Comparison of ENCODE assay signal across 19 cellular contexts in genomic region chr22:37581534-37581933, GRCh38. TPM values are rescaled to one million over a fixed set of nuclear protein-coding genes. Genes with fewer than 3 reads are reported as not detected.
DNase-seq lines count a peak whose midpoint lies in the region; ATAC-seq and TF ChIP-seq lines count a peak whose summit lies in the region.
"Had no signal": no experiment of that assay in that cellular context is flagged by ENCODE, and none has a peak within 500 bp of the region (broad histone marks: within the 10 kb centered on the region; RNA-seq: fewer than 3 reads in every experiment).

No MANE protein-coding gene starts in this region.

- TF ChIP-seq CTCF in SK-N-SH (IDR thresholded peaks at IDR 0.05): no peak
- TF ChIP-seq CTCF in upper lobe of left lung (IDR thresholded peaks at IDR 0.05): no peak

- H3K9me3 ChIP-seq in SK-N-SH: no peaks in the 10 kb centered on the region
- H3K9me3 ChIP-seq in upper lobe of left lung: no peaks in the 10 kb centered on the region
- H3K9me3 ChIP-seq: A549, esophagus squamous epithelium, thoracic aorta had no signal

- H3K4me3 ChIP-seq in SK-N-SH (ENCODE audit: low read depth in 2 of 2, low read length in 1 of 2) (no peak overlapping the region), upper lobe of left lung (no peak overlapping the region)
- H3K4me3 ChIP-seq: A549, esophagus squamous epithelium, skin epidermis, thoracic aorta had no signal

- no peak for DNase-seq in SK-N-SH
- peak in 33 of 61 donors; percentile 6 to 81 (median 37) for DNase-seq in caudate nucleus (lab: John Stamatoyannopoulos, UW)
- DNase-seq in medulla oblongata (ENCODE audit: extremely low spot score): peak; percentile 83
- peak; percentile 69 to 81 for DNase-seq in upper lobe of left lung
- DNase-seq in GM03348 (ENCODE audit: low spot score): no peak
- DNase-seq: activated CD8-positive, alpha-beta T cell treated with anti-CD3 and anti-CD28 coated beads for 36 hours; activated naive CD4-positive, alpha-beta T cell; DMS153; esophagus squamous epithelium; Karpas-422; natural killer cell; NCI-H2171 treated with DMSO at 0.1 percent for 48 hours had no signal

- peaks cover 4% of the 10 kb centered on the region for H3F3A ChIP-seq in SK-N-SH (replicated peaks; ENCODE audit: insufficient read depth)

- H3K79me2 ChIP-seq in SK-N-SH (ENCODE audit: insufficient read depth): no peaks in the 10 kb centered on the region

- H3K27ac ChIP-seq in SK-N-SH (ENCODE audit: low read depth in 2 of 2, low read length in 1 of 2) (no peak overlapping the region), caudate nucleus (ENCODE audit: low read depth, low read length) (no peak overlapping the region), upper lobe of left lung (peak overlapping the region in 1 of 4 donors; percentile 13)
- H3K27ac ChIP-seq: A549, thoracic aorta had no signal

- ATAC-seq in SK-N-SH treated with all-trans-retinoic acid at 6 μM for 48 hours: peak; percentile 25; the same call in 1 of the 3 replicates
- peak; percentile 35 to 40 for ATAC-seq in upper lobe of left lung (ENCODE audit: low FRiP score in 2 of 2)
- ATAC-seq in HG02798 (IDR thresholded peaks at IDR 0.05; ENCODE audit: poor library complexity, unreplicated experiment): no peak
- no peak for ATAC-seq in HG03571 (IDR thresholded peaks at IDR 0.05; ENCODE audit: unreplicated experiment)
- ATAC-seq: A549; activated CD8-positive, alpha-beta T cell treated with anti-CD3 and anti-CD28 coated beads for 36 hours; natural killer cell had no signal

- no peak for TF ChIP-seq POLR2A in upper lobe of left lung (IDR thresholded peaks at IDR 0.05)

- H2AFZ ChIP-seq in SK-N-SH (ENCODE audit: low read depth): no peak overlapping the region

- H3K4me1 ChIP-seq in SK-N-SH (ENCODE audit: control insufficient read depth in 1 of 2, insufficient read depth in 2 of 2, low read depth in 1 of 2, low read length in 1 of 2) (no peaks in the 10 kb centered on the region; a peak in 2 of 4 replicates), upper lobe of left lung (peaks cover 0 to 26% (median 9%) of the 10 kb centered on the region in 4 donors)

- H3K9ac ChIP-seq in SK-N-SH: no peak overlapping the region

- H3K36me3 ChIP-seq in SK-N-SH (replicated peaks in 1 of 2; ENCODE audit: control insufficient read depth in 1 of 2, insufficient read depth in 2 of 2, low read length in 1 of 2) (no peaks in the 10 kb centered on the region), upper lobe of left lung (no peaks in the 10 kb centered on the region)
- H3K36me3 ChIP-seq: esophagus squamous epithelium, thoracic aorta had no signal

- no peaks in the 10 kb centered on the region for H4K20me1 ChIP-seq in SK-N-SH (ENCODE audit: insufficient read depth)

- H3K4me2 ChIP-seq in SK-N-SH: no peak overlapping the region
- H3K4me2 ChIP-seq: A549 had no signal

- TF ChIP-seq RAD21 in SK-N-SH (IDR thresholded peaks at IDR 0.05; ENCODE audit: low read length): no peak

- H3K9me2 ChIP-seq in SK-N-SH: no peaks in the 10 kb centered on the region

- WGBS in SK-N-SH (ENCODE audit: low lambda C conversion rate): 59% methylated on average over 8 of the region's 9 CpGs
- 3 to 13% methylated on average over 9 of the region's 9 CpGs for WGBS in upper lobe of left lung, 2 donors

- no peaks in the 10 kb centered on the region for H3K27me3 ChIP-seq in SK-N-SH (ENCODE audit: insufficient read depth)
- H3K27me3 ChIP-seq in upper lobe of left lung: no peaks in the 10 kb centered on the region
- H3K27me3 ChIP-seq: esophagus squamous epithelium had no signal

- TF ChIP-seq EP300 in SK-N-SH (IDR thresholded peaks at IDR 0.05; ENCODE audit: borderline replicate concordance in 1 of 2, low read depth in 1 of 2, low read length in 1 of 2) (no peak), upper lobe of left lung (IDR thresholded peaks at IDR 0.05) (no peak)

- CTCF ChIA-PET in SK-N-SH (lab: Yijun Ruan, JAX): interaction anchor here (3.7 to 3.9 kb wide), 2 partner anchors 14 to 43 kb away, joined by 13 to 32 read pairs; no protein-coding TSS in a partner anchor

- POLR2A ChIA-PET in SK-N-SH (lab: Yijun Ruan, JAX): no interaction called here

TF ChIP-seq in SK-N-SH treated with all-trans-retinoic acid at 6 μM for 48 hours, 23 proteins besides CTCF, POLR2A, EP300 and RAD21 (continues in another document):
- no peak for TF ChIP-seq CSRNP3 (CRISPR knock-in tag; IDR thresholded peaks at IDR 0.05)
- TF ChIP-seq ZC3H10 (CRISPR knock-in tag; IDR thresholded peaks at IDR 0.05): no peak
- no peak for TF ChIP-seq ESRRG (CRISPR knock-in tag; IDR thresholded peaks at IDR 0.05)
- no peak for TF ChIP-seq RARB (CRISPR knock-in tag; IDR thresholded peaks at IDR 0.05)
- TF ChIP-seq ZNF70 (CRISPR knock-in tag; IDR thresholded peaks at IDR 0.05): no peak
- TF ChIP-seq GLIS3 (CRISPR knock-in tag; IDR thresholded peaks at IDR 0.05): no peak

TF ChIP-seq in SK-N-SH, 30 proteins besides CTCF, POLR2A, EP300 and RAD21:
- TF ChIP-seq TCF12 (IDR thresholded peaks at IDR 0.05): no peak
- no peak for TF ChIP-seq JUND (IDR thresholded peaks at IDR 0.05)
- no peak for TF ChIP-seq FOSL2 (IDR thresholded peaks at IDR 0.05; ENCODE audit: borderline replicate concordance, low read depth)

RNA-seq across cellular contexts. Expression of gene LGALS2, which starts 1.6 kb away (rescaled TPM):
- not detected in 2 replicates for polyA plus RNA-seq in SK-N-SH (2012; rRNA removed)
- polyA plus RNA-seq in SK-N-SH (2012; cell fraction: cytosol; rRNA removed): not detected in 2 replicates
- polyA plus RNA-seq in SK-N-SH (2012; cell fraction: nucleus; rRNA removed): not detected in 2 replicates
- 1 to 10 TPM in 3 of 6 donors, not detected in 3; 1.4 to 4.2 (median 2.0) TPM for total RNA-seq in upper lobe of left lung
- total RNA-seq: activated CD8-positive, alpha-beta T cell treated with anti-CD3 and anti-CD28 coated beads for 36 hours; esophagus squamous epithelium; RPMI7951; thoracic aorta had no signal

RNA-seq across cellular contexts. Expression of gene CDC42EP1, which starts 21.3 kb away (rescaled TPM):
- polyA plus RNA-seq in SK-N-SH (2012; rRNA removed): 11.5 and 24.9 TPM in 2 replicates
- polyA plus RNA-seq in SK-N-SH (2012; cell fraction: cytosol; rRNA removed): 8.9 and 15.8 TPM in 2 replicates
- polyA plus RNA-seq in SK-N-SH (2012; cell fraction: nucleus; rRNA removed): 14.2 and 19.4 TPM in 2 replicates
- 10 to 100 TPM; 38.8 to 81.7 (median 67.5) TPM for total RNA-seq in upper lobe of left lung

RNA-seq across cellular contexts. Expression of gene GGA1, which starts 27.1 kb away (rescaled TPM):
- polyA plus RNA-seq in SK-N-SH (2012; rRNA removed): 81.1 and 99.4 TPM in 2 replicates
- polyA plus RNA-seq in SK-N-SH (2012; cell fraction: cytosol; rRNA removed): 26.3 and 38.0 TPM in 2 replicates
- polyA plus RNA-seq in SK-N-SH (2012; cell fraction: nucleus; rRNA removed): 424 and 495 TPM in 2 replicates
- total RNA-seq in upper lobe of left lung: 100 to 1,000 TPM in 2 of 6 donors, 10 to 100 TPM in 4; 52.4 to 226 (median 68.3) TPM

RNA-seq across cellular contexts. Expression of gene SH3BP1, which starts 57.9 kb away (rescaled TPM):
- 8.6 and 8.9 TPM in 2 replicates for polyA plus RNA-seq in SK-N-SH (2012; rRNA removed)
- polyA plus RNA-seq in SK-N-SH (2012; cell fraction: cytosol; rRNA removed): 5.9 and 10.2 TPM in 2 replicates
- 28.2 and 29.7 TPM in 2 replicates for polyA plus RNA-seq in SK-N-SH (2012; cell fraction: nucleus; rRNA removed)
- total RNA-seq in upper lobe of left lung: 10 to 100 TPM; 11.4 to 58.7 (median 31.1) TPM

Comparison
In these comparisons a context has a peak if more than half of its experiments do, and no peak if none do; other contexts are left out.
1. ATAC-seq: peak in SK-N-SH treated with all-trans-retinoic acid at 6 μM for 48 hours (single experiment) and upper lobe of left lung (2 of 2); none in HG02798 (single experiment) and HG03571 (single experiment).
2. DNase-seq: peak in caudate nucleus (33 of 61), medulla oblongata (single experiment) and upper lobe of left lung (2 of 2); none in SK-N-SH (single experiment) and GM03348 (single experiment).